Comparison of ENCODE assay signal across 14 cellular contexts in the genomic region with DNA sequence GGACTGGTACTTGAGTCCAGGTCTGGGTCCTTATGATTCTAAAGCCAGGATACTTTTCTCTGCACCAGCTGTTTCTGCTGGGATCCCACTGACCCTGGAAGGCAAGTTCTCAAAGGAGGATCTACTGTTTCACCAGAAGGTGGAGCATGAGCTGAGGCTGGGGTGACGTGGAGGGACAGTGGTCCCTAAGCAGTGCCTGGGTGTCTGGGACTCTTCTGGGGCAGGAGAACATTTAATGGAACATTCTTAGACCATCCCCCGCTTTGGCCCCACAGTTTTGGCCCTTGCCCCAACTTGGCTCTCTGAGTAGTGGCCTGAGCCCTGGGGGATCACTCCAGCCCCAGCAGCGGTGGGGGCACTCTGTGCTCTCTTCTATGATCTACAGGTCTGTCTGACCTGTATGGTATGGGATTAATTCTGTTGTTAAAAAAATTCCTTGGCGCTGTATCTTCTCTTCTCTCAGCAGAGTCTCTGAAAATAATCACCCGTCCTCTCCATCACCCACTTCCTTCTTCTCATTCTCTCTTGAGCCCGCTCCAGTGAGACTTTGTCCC.
DNase-seq lines count a peak whose midpoint lies in the region; ATAC-seq and TF ChIP-seq lines count a peak whose summit lies in the region.
"Had no signal": no experiment of that assay in that cellular context is flagged by ENCODE, and none has a peak within 500 bp of the region (broad histone marks: within the 10 kb centered on the region; RNA-seq: fewer than 3 reads in every experiment).

No MANE protein-coding gene starts in this region.

- H3K27ac Mint-ChIP-seq in osteocyte (ENCODE audit: unreplicated experiment) = no peak overlapping the region
- H3K27ac Mint-ChIP-seq: activated CD8-positive, alpha-beta memory T cell treated with anti-CD3 and anti-CD28 coated beads, Interleukin-2, amount 10 ng/mL, durations not matched to agents 7 days and 5 days; brain had no signal

- peaks cover 23% of the 10 kb centered on the region for H3K27me3 Mint-ChIP-seq in osteocyte (ENCODE audit: unreplicated experiment)

- no peaks in the 10 kb centered on the region for H3K4me1 ChIP-seq in adipocyte (ENCODE audit: control insufficient read depth, insufficient read depth, low read length)
- H3K4me1 ChIP-seq: thyroid gland had no signal

- H3K4me1 Mint-ChIP-seq in osteocyte (ENCODE audit: unreplicated experiment) = no peaks in the 10 kb centered on the region
- H3K4me1 Mint-ChIP-seq: activated CD8-positive, alpha-beta memory T cell treated with anti-CD3 and anti-CD28 coated beads, Interleukin-2, amount 10 ng/mL, durations not matched to agents 7 days and 5 days; brain had no signal

- peak; percentile 13 for TF ChIP-seq CTCF in osteocyte (IDR thresholded peaks at IDR 0.05)

- no peak overlapping the region for H3K4me3 ChIP-seq in adipocyte (ENCODE audit: low read length)
- H3K4me3 ChIP-seq: thyroid gland had no signal

- no peaks in the 10 kb centered on the region for H3K9me3 Mint-ChIP-seq in osteocyte (ENCODE audit: unreplicated experiment)
- H3K9me3 Mint-ChIP-seq: brain; naive thymus-derived CD8-positive, alpha-beta T cell had no signal

- peak; percentile 35 for DNase-seq in NCI-H146 (lab: John Stamatoyannopoulos, UW)
- DNase-seq in NCI-H146 treated with DMSO at 0.1 percent for 48 hours (lab: John Stamatoyannopoulos, UW; ENCODE audit: unreplicated experiment) = no peak
- DNase-seq in Kasumi-1 (lab: John Stamatoyannopoulos, UW) = peak; percentile 24 to 28
- DNase-seq in adipocyte (ENCODE audit: low read depth) = peak; percentile 3
- no peak for DNase-seq in osteocyte (ENCODE audit: extremely low spot score, unreplicated experiment)
- DNase-seq in T1000 (lab: John Stamatoyannopoulos, UW) = no peak
- no peak for DNase-seq in HuH-7.5 (ENCODE audit: low spot score)
- DNase-seq: activated CD8-positive, alpha-beta memory T cell treated with anti-CD3 and anti-CD28 coated beads, Interleukin-2, amount 10 ng/mL, durations not matched to agents 7 days and 5 days; naive thymus-derived CD8-positive, alpha-beta T cell; Right ventricle myocardium superior; stimulated activated CD4-positive, alpha-beta T cell treated with anti-CD3 and anti-CD28 coated beads, Interleukin-2, amount 100 ng/mL, for 24 hours; thyroid gland had no signal

- no peaks in the 10 kb centered on the region for H3K36me3 Mint-ChIP-seq in osteocyte (ENCODE audit: unreplicated experiment)
- H3K36me3 Mint-ChIP-seq: activated CD8-positive, alpha-beta memory T cell treated with anti-CD3 and anti-CD28 coated beads, Interleukin-2, amount 10 ng/mL, durations not matched to agents 7 days and 5 days; brain; naive thymus-derived CD8-positive, alpha-beta T cell had no signal

- peaks cover 26% of the 10 kb centered on the region for H3K27me3 ChIP-seq in adipocyte (replicated peaks; ENCODE audit: control insufficient read depth, insufficient read depth, low read length)
- H3K27me3 ChIP-seq: thyroid gland had no signal

- H3K9ac ChIP-seq in adipocyte (ENCODE audit: low read length) = no peak overlapping the region

- ATAC-seq in HG02884 (IDR thresholded peaks at IDR 0.05; ENCODE audit: unreplicated experiment) = no peak
- ATAC-seq: activated CD8-positive, alpha-beta memory T cell treated with anti-CD3 and anti-CD28 coated beads, Interleukin-2, amount 10 ng/mL, durations not matched to agents 7 days and 5 days; naive thymus-derived CD8-positive, alpha-beta T cell had no signal

- H3K4me3 Mint-ChIP-seq in osteocyte (ENCODE audit: unreplicated experiment) = no peak overlapping the region
- H3K4me3 Mint-ChIP-seq: activated CD8-positive, alpha-beta memory T cell treated with anti-CD3 and anti-CD28 coated beads, Interleukin-2, amount 10 ng/mL, durations not matched to agents 7 days and 5 days; brain; naive thymus-derived CD8-positive, alpha-beta T cell had no signal

- no peaks in the 10 kb centered on the region for H3K9me3 ChIP-seq in adipocyte (ENCODE audit: control insufficient read depth, low read length)
- H3K9me3 ChIP-seq: thyroid gland had no signal

- no peaks in the 10 kb centered on the region for H3K36me3 ChIP-seq in adipocyte (ENCODE audit: control insufficient read depth, insufficient read depth, low read length, severe bottlenecking)
- H3K36me3 ChIP-seq: thyroid gland had no signal

Comparison
In these comparisons a context has a peak if more than half of its experiments do, and no peak if none do; other contexts are left out.
1. DNase-seq: peak in NCI-H146 (single experiment), Kasumi-1 (2 of 2) and adipocyte (single experiment); none in NCI-H146 treated with DMSO at 0.1 percent for 48 hours (single experiment), osteocyte (single experiment), T1000 (single experiment) and HuH-7.5 (single experiment).